Comparison of ENCODE assay signal across 9 cellular contexts in genomic region chr10:75398630-75399460, GRCh38. TPM values are rescaled to one million over a fixed set of nuclear protein-coding genes. Genes with fewer than 3 reads are reported as not detected.
DNase-seq lines count a peak whose midpoint lies in the region; ATAC-seq, FAIRE-seq and TF ChIP-seq lines count a peak whose summit lies in the region.
"Had no signal": no experiment of that assay in that cellular context is flagged by ENCODE, and none has a peak within 500 bp of the region (broad histone marks: within the 10 kb centered on the region; RNA-seq: fewer than 3 reads in every experiment).

No MANE protein-coding gene starts in this region.

- FAIRE-seq in H54 (lab: Jason Lieb, UNC) = no peak

- TF ChIP-seq CTCF in fibroblast of mammary gland (conservative IDR thresholded peaks at IDR 0.05; ENCODE audit: control insufficient read depth, insufficient read depth, low read depth, low read length) (no peak), neural cell (IDR thresholded peaks at IDR 0.05; ENCODE audit: poor library complexity, severe bottlenecking) (no peak)

- no peak overlapping the region for H3K4me2 ChIP-seq in neural cell (ENCODE audit: low read length)

- ATAC-seq in GM21786 (IDR thresholded peaks at IDR 0.05; ENCODE audit: unreplicated experiment) = no peak

- H3K27ac ChIP-seq in ACC112 (ENCODE audit: low read depth, low read length) = peak overlapping the region; percentile 81
- H3K27ac ChIP-seq in neural cell (ENCODE audit: low read length) = peak overlapping the region; percentile 99

- H2AFZ ChIP-seq in ACC112 (ENCODE audit: low read length, unreplicated experiment) (no peak overlapping the region), neural cell (ENCODE audit: low read depth, low read length) (no peak overlapping the region)

- no peak for TF ChIP-seq POLR2A in H54 (IDR thresholded peaks at IDR 0.05; ENCODE audit: low read depth, low read length)

- DNase-seq in NT2/D1 (ENCODE audit: low read depth, low spot score) (no peak), fibroblast of mammary gland (ENCODE audit: low read depth) (no peak), H54 (ENCODE audit: insufficient read length, low spot score) (no peak), SHP77 (lab: John Stamatoyannopoulos, UW) (no peak), NK-92 (lab: John Stamatoyannopoulos, UW; ENCODE audit: unreplicated experiment) (no peak)
- DNase-seq: CD8-positive, alpha-beta memory T cell had no signal

- H4K20me1 ChIP-seq in neural cell (ENCODE audit: insufficient read depth) = peaks cover 22% of the 10 kb centered on the region

- H3K9ac ChIP-seq in NT2/D1 (ENCODE audit: insufficient read length, low read depth) (peak overlapping the region; percentile 36), neural cell (ENCODE audit: low read length) (peak overlapping the region; percentile 100)

- H3K27me3 ChIP-seq in ACC112 (ENCODE audit: insufficient read depth, low read length) (no peaks in the 10 kb centered on the region), NT2/D1 (ENCODE audit: insufficient read depth, insufficient read length) (peaks cover 88% of the 10 kb centered on the region), neural cell (ENCODE audit: insufficient read depth, low read depth, low read length) (peaks cover 56% of the 10 kb centered on the region)

- TF ChIP-seq EP300 in neural cell (conservative IDR thresholded peaks at IDR 0.05; ENCODE audit: poor library complexity, severe bottlenecking) = no peak

- peaks cover 49% of the 10 kb centered on the region for H3K79me2 ChIP-seq in ACC112 (ENCODE audit: control insufficient read depth, insufficient read depth, low read length, unreplicated experiment)
- H3K79me2 ChIP-seq in neural cell (replicated peaks; ENCODE audit: insufficient read depth, low read length) = peaks cover 64% of the 10 kb centered on the region

- H3K36me3 ChIP-seq in ACC112 (ENCODE audit: insufficient read depth, low read length) = no peaks in the 10 kb centered on the region
- no peaks in the 10 kb centered on the region for H3K36me3 ChIP-seq in NT2/D1 (ENCODE audit: insufficient read depth, insufficient read length, low read length)
- H3K36me3 ChIP-seq in neural cell (ENCODE audit: insufficient read depth, low read length) = peaks cover 18% of the 10 kb centered on the region

- no peak for TF ChIP-seq RAD21 in neural cell (conservative IDR thresholded peaks at IDR 0.05)

- no peaks in the 10 kb centered on the region for H3K9me2 ChIP-seq in neural cell (ENCODE audit: insufficient read depth, low read length)

- H3K9me3 ChIP-seq in NT2/D1 (ENCODE audit: insufficient read depth, low read length) (no peaks in the 10 kb centered on the region), neural cell (ENCODE audit: low read length) (no peaks in the 10 kb centered on the region)

- peaks cover 3% of the 10 kb centered on the region for H3K4me1 ChIP-seq in ACC112 (ENCODE audit: control insufficient read depth, insufficient read depth, low read length, unreplicated experiment)
- H3K4me1 ChIP-seq in NT2/D1 (ENCODE audit: insufficient read depth, insufficient read length) = peaks cover 5% of the 10 kb centered on the region

- peaks cover 5% of the 10 kb centered on the region for H3F3A ChIP-seq in neural cell (ENCODE audit: insufficient read depth, low read length, poor library complexity, severe bottlenecking)

- H3K4me3 ChIP-seq in ACC112 (ENCODE audit: low read depth, low read length) = peak overlapping the region; percentile 93
- peak overlapping the region; percentile 34 for H3K4me3 ChIP-seq in NT2/D1 (ENCODE audit: insufficient read length, low read depth)
- peak overlapping the region; percentile 97 for H3K4me3 ChIP-seq in fibroblast of mammary gland (ENCODE audit: control insufficient read depth, low read depth, low read length)
- H3K4me3 ChIP-seq in neural cell (ENCODE audit: low read length) = peak overlapping the region; percentile 94

TF ChIP-seq in neural cell, 6 proteins besides CTCF, POLR2A, EP300 and RAD21:
- TF ChIP-seq MXI1 (conservative IDR thresholded peaks at IDR 0.05; ENCODE audit: poor library complexity, severe bottlenecking) (no peak), POLR2AphosphoS5 (IDR thresholded peaks at IDR 0.05) (peak; percentile 5)
TF ChIP-seq in neural cell: peak in this region for 1.

RNA-seq across cellular contexts. Expression of gene ZNF503, which starts 2.7 kb away (rescaled TPM):
- polyA plus RNA-seq in neural cell = 41.4 and 49.9 TPM in 2 replicates
- 89.5 and 107 TPM in 2 replicates for polyA minus RNA-seq in neural cell
- polyA plus RNA-seq: CD8-positive, alpha-beta memory T cell had no signal

RNA-seq across cellular contexts. Expression of gene LRMDA, which starts 32.6 kb away (rescaled TPM):
- 5.6 and 8.4 TPM in 2 replicates for polyA plus RNA-seq in neural cell
- 16.6 and 21.2 TPM in 2 replicates for polyA minus RNA-seq in neural cell
- polyA plus RNA-seq: CD8-positive, alpha-beta memory T cell had no signal

Comparison
In these comparisons a context has a peak if more than half of its experiments do, and no peak if none do; other contexts are left out.
1. H3K4me3 ChIP-seq: peak in every context shown above with its lines; median percentile 97 in fibroblast of mammary gland; 94 in neural cell; 93 in ACC112; 34 in NT2/D1.